In the genomic region with DNA sequence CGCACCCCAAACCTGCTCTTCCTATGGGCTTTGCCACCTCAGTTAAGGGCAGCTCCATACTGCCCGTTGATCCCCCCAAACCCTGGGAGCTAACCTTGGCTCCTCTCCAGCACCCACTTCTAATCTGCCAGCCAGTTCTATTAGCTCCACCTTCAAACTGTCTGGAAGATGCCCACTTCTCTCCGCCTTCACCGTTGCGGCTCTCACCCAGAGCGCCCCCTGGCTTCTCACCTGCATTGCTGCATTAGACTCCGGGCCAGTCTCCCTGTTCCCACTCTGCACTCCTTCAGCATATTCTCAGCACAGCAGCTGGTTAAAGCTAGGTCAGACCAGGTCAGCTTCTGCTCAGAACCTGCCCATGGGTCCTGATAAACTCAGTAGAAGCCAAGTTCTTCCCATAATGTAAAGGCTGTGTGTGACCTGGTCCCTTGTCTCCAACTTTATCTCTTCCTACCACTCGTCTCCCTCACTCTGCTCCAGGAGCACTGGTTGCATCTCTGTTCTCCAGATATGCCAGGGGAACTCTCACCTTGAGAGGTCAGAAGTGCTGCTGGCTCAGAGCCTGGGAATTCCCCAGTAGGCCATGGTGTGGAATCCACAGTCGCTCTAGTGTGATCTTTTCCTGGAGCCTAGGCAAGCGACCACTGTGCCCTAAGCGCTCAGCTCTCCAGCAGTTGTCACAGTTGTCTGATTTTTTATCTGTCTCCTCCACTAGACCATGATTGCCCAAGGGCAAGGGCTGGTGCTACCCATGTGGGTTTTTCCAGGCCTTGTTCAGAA, we compare ENCODE assay signal across 8 cellular contexts.
DNase-seq lines count a peak whose midpoint lies in the region; ATAC-seq and TF ChIP-seq lines count a peak whose summit lies in the region.

No MANE protein-coding gene starts in this region.

- no peak overlapping the region for H3K4me3 ChIP-seq in HFF-Myc (replicated peaks; ENCODE audit: low read depth, low read length)
- H3K4me3 ChIP-seq in adrenal gland, result no peak overlapping the region
- no peak overlapping the region for H3K4me3 ChIP-seq in lower lobe of right lung

- no peak for TF ChIP-seq POLR2A in adrenal gland (IDR thresholded peaks at IDR 0.05)

- peak; percentile 67 for TF ChIP-seq CTCF in HFF-Myc (IDR thresholded peaks at IDR 0.05; ENCODE audit: low read depth, low read length, missing control alignments)
- TF ChIP-seq CTCF in adrenal gland (IDR thresholded peaks at IDR 0.05), result peak; percentile 24 to 68 (median 57)
- TF ChIP-seq CTCF in lower lobe of right lung (IDR thresholded peaks at IDR 0.05), result peak; percentile 52

- no peaks in the 10 kb centered on the region for H3K36me3 ChIP-seq in adrenal gland (replicated peaks in 1 of 2)
- H3K36me3 ChIP-seq in lower lobe of right lung, result no peaks in the 10 kb centered on the region

- H3K27me3 ChIP-seq in adrenal gland, result no peaks in the 10 kb centered on the region
- H3K27me3 ChIP-seq in lower lobe of right lung (ENCODE audit: low read depth), result peaks cover 8% of the 10 kb centered on the region

- intact Hi-C loops in adrenal gland (cut with DNase I) (loop anchor here in 1 of 2 donors (10.0 kb wide), 1 partner anchor 279 kb away; no protein-coding TSS in a partner anchor), lower lobe of right lung (cut with DNase I) (no loop called here)

- 46 to 63% (median 56%) methylated on average over 9 to 11 of the region's 11 CpGs for WGBS in adrenal gland, 4 donors

- DNase-seq in CMK (ENCODE audit: low read depth) (peak; percentile 14), HFF-Myc (ENCODE audit: extremely low read depth, low read depth) (no peak), adrenal gland (peak; percentile 26 to 56 (median 45)), lower lobe of right lung (peak; percentile 49), NCI-H1436 treated with DMSO at 0.1 percent for 48 hours (lab: John Stamatoyannopoulos, UW) (no peak), cortex of kidney (lab: John Stamatoyannopoulos, UW) (no peak)

- H3K9me3 ChIP-seq in adrenal gland (replicated peaks in 1 of 3), result no peaks in the 10 kb centered on the region
- no peaks in the 10 kb centered on the region for H3K9me3 ChIP-seq in lower lobe of right lung

- ATAC-seq in lower lobe of right lung, result peak; percentile 46 to 71
- no peak for ATAC-seq in GM21360 (IDR thresholded peaks at IDR 0.05; ENCODE audit: unreplicated experiment)
- no peak for ATAC-seq in HG02840 (IDR thresholded peaks at IDR 0.05; ENCODE audit: low FRiP score, unreplicated experiment)

- H3K27ac ChIP-seq in adrenal gland (no peak overlapping the region), lower lobe of right lung (no peak overlapping the region)

- no peaks in the 10 kb centered on the region for H3K4me1 ChIP-seq in adrenal gland (replicated peaks in 1 of 2)
- no peaks in the 10 kb centered on the region for H3K4me1 ChIP-seq in lower lobe of right lung

Comparison
In these comparisons a context has a peak if more than half of its experiments do, and no peak if none do; other contexts are left out.
1. DNase-seq: peak in CMK (single experiment), adrenal gland (7 of 7) and lower lobe of right lung (single experiment); none in HFF-Myc (single experiment), NCI-H1436 treated with DMSO at 0.1 percent for 48 hours (single experiment) and cortex of kidney (single experiment).
2. ATAC-seq: peak in lower lobe of right lung (2 of 2); none in GM21360 (single experiment) and HG02840 (single experiment).
3. Peak in every context shown above with its lines, with median percentiles within 50 percentile points of each other: CTCF ChIP-seq.